ENCODE assay signal across 2 cellular contexts in the genomic region with DNA sequence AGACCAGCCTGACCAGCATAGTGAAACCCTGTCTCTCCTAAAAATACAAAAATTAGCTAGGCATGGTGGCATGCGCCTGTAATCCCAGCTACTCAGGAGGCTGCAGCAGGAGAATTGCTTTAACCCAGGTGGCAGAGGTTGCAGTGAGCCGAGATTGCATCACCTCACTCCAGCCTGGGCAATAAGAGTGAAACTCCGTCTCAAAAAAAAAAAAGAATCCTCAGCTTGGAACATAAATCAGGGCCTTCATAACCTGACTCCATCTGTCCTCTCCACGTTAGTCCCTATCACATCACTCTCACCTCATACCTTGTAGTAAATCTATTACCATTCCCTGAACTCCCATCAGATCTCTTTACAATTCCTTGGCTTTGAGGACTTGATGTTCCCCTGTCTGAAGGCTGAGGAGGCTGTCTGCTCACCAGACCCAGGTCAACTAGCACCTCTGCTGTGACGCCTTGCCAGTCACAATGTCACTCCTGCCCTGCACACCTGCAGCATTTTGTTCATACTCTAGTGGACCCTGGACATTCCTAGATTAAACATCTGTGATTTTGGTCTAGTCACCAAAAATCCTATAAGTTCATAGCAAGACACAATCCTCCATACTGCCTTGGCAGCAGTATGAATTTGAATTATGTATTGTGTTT.
TF ChIP-seq lines count a peak whose summit lies in the region.

No MANE protein-coding gene starts in this region.

TF ChIP-seq in GM23338, 12 proteins besides CTCF, POLR2A, EP300 and RAD21:
- no peak for TF ChIP-seq EZH2phosphoT487 (IDR thresholded peaks at IDR 0.05; ENCODE audit: unreplicated experiment)
- TF ChIP-seq POLR2AphosphoS5 (IDR thresholded peaks at IDR 0.05; ENCODE audit: low read depth), result no peak
- no peak for TF ChIP-seq JUNB (IDR thresholded peaks at IDR 0.05; ENCODE audit: unreplicated experiment)
- TF ChIP-seq CREB1 (CRISPR knock-in tag; IDR thresholded peaks at IDR 0.05; ENCODE audit: low read depth), result no peak
- no peak for TF ChIP-seq ZNF114 (CRISPR knock-in tag; IDR thresholded peaks at IDR 0.05)
- TF ChIP-seq EZH2 (IDR thresholded peaks at IDR 0.05; ENCODE audit: low read depth, unreplicated experiment), result no peak
- TF ChIP-seq, protein P1, sequence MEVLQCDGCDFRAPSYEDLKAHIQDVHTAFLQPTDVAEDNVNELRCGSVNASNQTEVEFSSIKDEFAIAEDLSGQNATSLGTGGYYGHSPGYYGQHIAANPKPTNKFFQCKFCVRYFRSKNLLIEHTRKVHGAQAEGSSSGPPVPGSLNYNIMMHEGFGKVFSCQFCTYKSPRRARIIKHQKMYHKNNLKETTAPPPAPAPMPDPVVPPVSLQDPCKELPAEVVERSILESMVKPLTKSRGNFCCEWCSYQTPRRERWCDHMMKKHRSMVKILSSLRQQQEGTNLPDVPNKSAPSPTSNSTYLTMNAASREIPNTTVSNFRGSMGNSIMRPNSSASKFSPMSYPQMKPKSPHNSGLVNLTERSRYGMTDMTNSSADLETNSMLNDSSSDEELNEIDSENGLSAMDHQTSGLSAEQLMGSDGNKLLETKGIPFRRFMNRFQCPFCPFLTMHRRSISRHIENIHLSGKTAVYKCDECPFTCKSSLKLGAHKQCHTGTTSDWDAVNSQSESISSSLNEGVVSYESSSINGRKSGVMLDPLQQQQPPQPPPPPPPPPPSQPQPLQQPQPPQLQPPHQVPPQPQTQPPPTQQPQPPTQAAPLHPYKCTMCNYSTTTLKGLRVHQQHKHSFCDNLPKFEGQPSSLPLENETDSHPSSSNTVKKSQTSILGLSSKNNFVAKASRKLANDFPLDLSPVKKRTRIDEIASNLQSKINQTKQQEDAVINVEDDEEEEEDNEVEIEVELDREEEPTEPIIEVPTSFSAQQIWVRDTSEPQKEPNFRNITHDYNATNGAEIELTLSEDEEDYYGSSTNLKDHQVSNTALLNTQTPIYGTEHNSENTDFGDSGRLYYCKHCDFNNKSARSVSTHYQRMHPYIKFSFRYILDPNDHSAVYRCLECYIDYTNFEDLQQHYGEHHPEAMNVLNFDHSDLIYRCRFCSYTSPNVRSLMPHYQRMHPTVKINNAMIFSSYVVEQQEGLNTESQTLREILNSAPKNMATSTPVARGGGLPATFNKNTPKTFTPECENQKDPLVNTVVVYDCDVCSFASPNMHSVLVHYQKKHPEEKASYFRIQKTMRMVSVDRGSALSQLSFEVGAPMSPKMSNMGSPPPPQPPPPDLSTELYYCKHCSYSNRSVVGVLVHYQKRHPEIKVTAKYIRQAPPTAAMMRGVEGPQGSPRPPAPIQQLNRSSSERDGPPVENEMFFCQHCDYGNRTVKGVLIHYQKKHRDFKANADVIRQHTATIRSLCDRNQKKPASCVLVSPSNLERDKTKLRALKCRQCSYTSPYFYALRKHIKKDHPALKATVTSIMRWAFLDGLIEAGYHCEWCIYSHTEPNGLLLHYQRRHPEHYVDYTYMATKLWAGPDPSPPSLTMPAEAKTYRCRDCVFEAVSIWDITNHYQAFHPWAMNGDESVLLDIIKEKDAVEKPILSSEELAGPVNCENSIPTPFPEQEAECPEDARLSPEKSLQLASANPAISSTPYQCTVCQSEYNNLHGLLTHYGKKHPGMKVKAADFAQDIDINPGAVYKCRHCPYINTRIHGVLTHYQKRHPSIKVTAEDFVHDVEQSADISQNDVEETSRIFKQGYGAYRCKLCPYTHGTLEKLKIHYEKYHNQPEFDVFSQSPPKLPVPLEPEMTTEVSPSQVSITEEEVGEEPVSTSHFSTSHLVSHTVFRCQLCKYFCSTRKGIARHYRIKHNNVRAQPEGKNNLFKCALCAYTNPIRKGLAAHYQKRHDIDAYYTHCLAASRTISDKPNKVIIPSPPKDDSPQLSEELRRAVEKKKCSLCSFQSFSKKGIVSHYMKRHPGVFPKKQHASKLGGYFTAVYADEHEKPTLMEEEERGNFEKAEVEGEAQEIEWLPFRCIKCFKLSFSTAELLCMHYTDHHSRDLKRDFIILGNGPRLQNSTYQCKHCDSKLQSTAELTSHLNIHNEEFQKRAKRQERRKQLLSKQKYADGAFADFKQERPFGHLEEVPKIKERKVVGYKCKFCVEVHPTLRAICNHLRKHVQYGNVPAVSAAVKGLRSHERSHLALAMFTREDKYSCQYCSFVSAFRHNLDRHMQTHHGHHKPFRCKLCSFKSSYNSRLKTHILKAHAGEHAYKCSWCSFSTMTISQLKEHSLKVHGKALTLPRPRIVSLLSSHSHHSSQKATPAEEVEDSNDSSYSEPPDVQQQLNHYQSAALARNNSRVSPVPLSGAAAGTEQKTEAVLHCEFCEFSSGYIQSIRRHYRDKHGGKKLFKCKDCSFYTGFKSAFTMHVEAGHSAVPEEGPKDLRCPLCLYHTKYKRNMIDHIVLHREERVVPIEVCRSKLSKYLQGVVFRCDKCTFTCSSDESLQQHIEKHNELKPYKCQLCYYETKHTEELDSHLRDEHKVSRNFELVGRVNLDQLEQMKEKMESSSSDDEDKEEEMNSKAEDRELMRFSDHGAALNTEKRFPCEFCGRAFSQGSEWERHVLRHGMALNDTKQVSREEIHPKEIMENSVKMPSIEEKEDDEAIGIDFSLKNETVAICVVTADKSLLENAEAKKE (CRISPR knock-in tag; IDR thresholded peaks at IDR 0.05), result no peak
- TF ChIP-seq ZNF331 (CRISPR knock-in tag; IDR thresholded peaks at IDR 0.05; ENCODE audit: low read depth), result no peak

TF ChIP-seq in H1, 55 proteins besides CTCF, POLR2A, EP300 and RAD21:
- no peak for TF ChIP-seq CREB1 (IDR thresholded peaks at IDR 0.05)
- TF ChIP-seq, protein P2, sequence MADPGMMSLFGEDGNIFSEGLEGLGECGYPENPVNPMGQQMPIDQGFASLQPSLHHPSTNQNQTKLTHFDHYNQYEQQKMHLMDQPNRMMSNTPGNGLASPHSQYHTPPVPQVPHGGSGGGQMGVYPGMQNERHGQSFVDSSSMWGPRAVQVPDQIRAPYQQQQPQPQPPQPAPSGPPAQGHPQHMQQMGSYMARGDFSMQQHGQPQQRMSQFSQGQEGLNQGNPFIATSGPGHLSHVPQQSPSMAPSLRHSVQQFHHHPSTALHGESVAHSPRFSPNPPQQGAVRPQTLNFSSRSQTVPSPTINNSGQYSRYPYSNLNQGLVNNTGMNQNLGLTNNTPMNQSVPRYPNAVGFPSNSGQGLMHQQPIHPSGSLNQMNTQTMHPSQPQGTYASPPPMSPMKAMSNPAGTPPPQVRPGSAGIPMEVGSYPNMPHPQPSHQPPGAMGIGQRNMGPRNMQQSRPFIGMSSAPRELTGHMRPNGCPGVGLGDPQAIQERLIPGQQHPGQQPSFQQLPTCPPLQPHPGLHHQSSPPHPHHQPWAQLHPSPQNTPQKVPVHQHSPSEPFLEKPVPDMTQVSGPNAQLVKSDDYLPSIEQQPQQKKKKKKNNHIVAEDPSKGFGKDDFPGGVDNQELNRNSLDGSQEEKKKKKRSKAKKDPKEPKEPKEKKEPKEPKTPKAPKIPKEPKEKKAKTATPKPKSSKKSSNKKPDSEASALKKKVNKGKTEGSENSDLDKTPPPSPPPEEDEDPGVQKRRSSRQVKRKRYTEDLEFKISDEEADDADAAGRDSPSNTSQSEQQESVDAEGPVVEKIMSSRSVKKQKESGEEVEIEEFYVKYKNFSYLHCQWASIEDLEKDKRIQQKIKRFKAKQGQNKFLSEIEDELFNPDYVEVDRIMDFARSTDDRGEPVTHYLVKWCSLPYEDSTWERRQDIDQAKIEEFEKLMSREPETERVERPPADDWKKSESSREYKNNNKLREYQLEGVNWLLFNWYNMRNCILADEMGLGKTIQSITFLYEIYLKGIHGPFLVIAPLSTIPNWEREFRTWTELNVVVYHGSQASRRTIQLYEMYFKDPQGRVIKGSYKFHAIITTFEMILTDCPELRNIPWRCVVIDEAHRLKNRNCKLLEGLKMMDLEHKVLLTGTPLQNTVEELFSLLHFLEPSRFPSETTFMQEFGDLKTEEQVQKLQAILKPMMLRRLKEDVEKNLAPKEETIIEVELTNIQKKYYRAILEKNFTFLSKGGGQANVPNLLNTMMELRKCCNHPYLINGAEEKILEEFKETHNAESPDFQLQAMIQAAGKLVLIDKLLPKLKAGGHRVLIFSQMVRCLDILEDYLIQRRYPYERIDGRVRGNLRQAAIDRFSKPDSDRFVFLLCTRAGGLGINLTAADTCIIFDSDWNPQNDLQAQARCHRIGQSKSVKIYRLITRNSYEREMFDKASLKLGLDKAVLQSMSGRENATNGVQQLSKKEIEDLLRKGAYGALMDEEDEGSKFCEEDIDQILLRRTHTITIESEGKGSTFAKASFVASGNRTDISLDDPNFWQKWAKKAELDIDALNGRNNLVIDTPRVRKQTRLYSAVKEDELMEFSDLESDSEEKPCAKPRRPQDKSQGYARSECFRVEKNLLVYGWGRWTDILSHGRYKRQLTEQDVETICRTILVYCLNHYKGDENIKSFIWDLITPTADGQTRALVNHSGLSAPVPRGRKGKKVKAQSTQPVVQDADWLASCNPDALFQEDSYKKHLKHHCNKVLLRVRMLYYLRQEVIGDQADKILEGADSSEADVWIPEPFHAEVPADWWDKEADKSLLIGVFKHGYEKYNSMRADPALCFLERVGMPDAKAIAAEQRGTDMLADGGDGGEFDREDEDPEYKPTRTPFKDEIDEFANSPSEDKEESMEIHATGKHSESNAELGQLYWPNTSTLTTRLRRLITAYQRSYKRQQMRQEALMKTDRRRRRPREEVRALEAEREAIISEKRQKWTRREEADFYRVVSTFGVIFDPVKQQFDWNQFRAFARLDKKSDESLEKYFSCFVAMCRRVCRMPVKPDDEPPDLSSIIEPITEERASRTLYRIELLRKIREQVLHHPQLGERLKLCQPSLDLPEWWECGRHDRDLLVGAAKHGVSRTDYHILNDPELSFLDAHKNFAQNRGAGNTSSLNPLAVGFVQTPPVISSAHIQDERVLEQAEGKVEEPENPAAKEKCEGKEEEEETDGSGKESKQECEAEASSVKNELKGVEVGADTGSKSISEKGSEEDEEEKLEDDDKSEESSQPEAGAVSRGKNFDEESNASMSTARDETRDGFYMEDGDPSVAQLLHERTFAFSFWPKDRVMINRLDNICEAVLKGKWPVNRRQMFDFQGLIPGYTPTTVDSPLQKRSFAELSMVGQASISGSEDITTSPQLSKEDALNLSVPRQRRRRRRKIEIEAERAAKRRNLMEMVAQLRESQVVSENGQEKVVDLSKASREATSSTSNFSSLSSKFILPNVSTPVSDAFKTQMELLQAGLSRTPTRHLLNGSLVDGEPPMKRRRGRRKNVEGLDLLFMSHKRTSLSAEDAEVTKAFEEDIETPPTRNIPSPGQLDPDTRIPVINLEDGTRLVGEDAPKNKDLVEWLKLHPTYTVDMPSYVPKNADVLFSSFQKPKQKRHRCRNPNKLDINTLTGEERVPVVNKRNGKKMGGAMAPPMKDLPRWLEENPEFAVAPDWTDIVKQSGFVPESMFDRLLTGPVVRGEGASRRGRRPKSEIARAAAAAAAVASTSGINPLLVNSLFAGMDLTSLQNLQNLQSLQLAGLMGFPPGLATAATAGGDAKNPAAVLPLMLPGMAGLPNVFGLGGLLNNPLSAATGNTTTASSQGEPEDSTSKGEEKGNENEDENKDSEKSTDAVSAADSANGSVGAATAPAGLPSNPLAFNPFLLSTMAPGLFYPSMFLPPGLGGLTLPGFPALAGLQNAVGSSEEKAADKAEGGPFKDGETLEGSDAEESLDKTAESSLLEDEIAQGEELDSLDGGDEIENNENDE (IDR thresholded peaks at IDR 0.05; ENCODE audit: insufficient replicate concordance, low read length), result no peak
- no peak for TF ChIP-seq SIN3A (conservative IDR thresholded peaks at IDR 0.05 in 1 of 2, IDR thresholded peaks at IDR 0.05 in 1 of 2; ENCODE audit: low read depth in 1 of 2, low read length in 2 of 2)
- TF ChIP-seq RFX5 (IDR thresholded peaks at IDR 0.05; ENCODE audit: borderline replicate concordance, low read depth, low read length), result no peak
- no peak for TF ChIP-seq CTBP2 (IDR thresholded peaks at IDR 0.05; ENCODE audit: borderline replicate concordance, insufficient read depth, insufficient read length, low read length)
- no peak for TF ChIP-seq TBP (IDR thresholded peaks at IDR 0.05; ENCODE audit: low read depth, low read length)
- TF ChIP-seq SIRT6 (IDR thresholded peaks at IDR 0.05; ENCODE audit: low read length), result no peak
- TF ChIP-seq BACH1 (IDR thresholded peaks at IDR 0.05; ENCODE audit: low read length), result no peak
- TF ChIP-seq, protein P3, sequence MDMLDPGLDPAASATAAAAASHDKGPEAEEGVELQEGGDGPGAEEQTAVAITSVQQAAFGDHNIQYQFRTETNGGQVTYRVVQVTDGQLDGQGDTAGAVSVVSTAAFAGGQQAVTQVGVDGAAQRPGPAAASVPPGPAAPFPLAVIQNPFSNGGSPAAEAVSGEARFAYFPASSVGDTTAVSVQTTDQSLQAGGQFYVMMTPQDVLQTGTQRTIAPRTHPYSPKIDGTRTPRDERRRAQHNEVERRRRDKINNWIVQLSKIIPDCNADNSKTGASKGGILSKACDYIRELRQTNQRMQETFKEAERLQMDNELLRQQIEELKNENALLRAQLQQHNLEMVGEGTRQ (IDR thresholded peaks at IDR 0.05; ENCODE audit: low read length), result no peak
- no peak for TF ChIP-seq SUZ12 (IDR thresholded peaks at IDR 0.05; ENCODE audit: low read length)
- no peak for TF ChIP-seq POLR2AphosphoS5 (IDR thresholded peaks at IDR 0.05; ENCODE audit: low read depth, low read length)
- no peak for TF ChIP-seq TAF7 (optimal IDR thresholded peaks at IDR 0.05; ENCODE audit: borderline replicate concordance, low read depth, low read length)
- TF ChIP-seq NANOG (IDR thresholded peaks at IDR 0.05; ENCODE audit: insufficient read depth, low read depth, low read length, poor library complexity, severe bottlenecking), result no peak
- no peak for TF ChIP-seq RNF2 (IDR thresholded peaks at IDR 0.05; ENCODE audit: borderline replicate concordance, low read depth, low read length, missing control alignments, poor library complexity, severe bottlenecking)
- no peak for TF ChIP-seq CBX8 (IDR thresholded peaks at IDR 0.05; ENCODE audit: borderline replicate concordance, low read depth, low read length)
- TF ChIP-seq MAFK (IDR thresholded peaks at IDR 0.05; ENCODE audit: low read depth, low read length), result no peak
- no peak for TF ChIP-seq CEBPB (IDR thresholded peaks at IDR 0.05; ENCODE audit: low read depth, low read length)
- no peak for TF ChIP-seq EZH2 (IDR thresholded peaks at IDR 0.05; ENCODE audit: low read depth, low read length, severe bottlenecking)
TF ChIP-seq in H1: peak in this region for 0.
